In genomic region chr6:3905853-3906190, GRCh38 we compare ENCODE assay signal across 1 cellular context.
TF ChIP-seq lines count a peak whose summit lies in the region.

No MANE protein-coding gene starts in this region.

TF ChIP-seq in IMR-90, 13 proteins besides CTCF, POLR2A, EP300 and RAD21:
- no peak for TF ChIP-seq MAZ (IDR thresholded peaks at IDR 0.05; ENCODE audit: borderline replicate concordance, low read depth, low read length)
- no peak for TF ChIP-seq NFE2L2 (IDR thresholded peaks at IDR 0.05; ENCODE audit: low read depth, low read length)
